ENCODE assay signal across 29 cellular contexts in the genomic region with DNA sequence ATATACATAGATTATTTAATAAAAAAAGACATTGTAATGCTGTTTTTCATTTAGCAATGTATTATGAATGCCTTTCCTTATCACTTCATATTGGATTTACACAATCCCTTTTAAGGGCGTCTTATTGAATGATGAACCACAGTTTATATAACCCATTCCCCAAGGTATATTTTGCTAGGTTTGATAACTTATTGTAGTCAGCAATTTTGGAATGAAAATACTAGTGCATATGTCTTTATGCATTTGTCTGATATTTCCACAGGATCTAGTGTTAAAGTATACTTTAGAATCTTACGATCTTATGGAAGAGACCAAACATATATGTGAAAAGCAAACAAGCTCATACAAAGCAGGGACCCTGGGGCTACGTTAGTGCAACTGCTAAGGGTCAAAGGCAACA.
"Had no signal": no experiment of that assay in that cellular context is flagged by ENCODE, and none has a peak within 500 bp of the region (broad histone marks: within the 10 kb centered on the region; RNA-seq: fewer than 3 reads in every experiment).

No MANE protein-coding gene starts in this region.

- H3K27ac Mint-ChIP-seq: stimulated activated effector memory CD8-positive, alpha-beta T cell treated with anti-CD3 and anti-CD28 coated beads, Interleukin-12 subunit alpha, Interleukin-12 subunit beta, amount 100 ng/mL, for 72 hours; stimulated activated memory B cell treated with anti-CD40 and anti-IgM and Interleukin-4, amounts not matched to agents 10 μg/mL and 1 μg/mL and 100 μg/mL, for 72 hours; stimulated activated naive B cell treated with anti-CD40 and anti-IgM and Interleukin-4, amounts not matched to agents 10 μg/mL and 1 μg/mL and 100 μg/mL, for 72 hours; stimulated activated naive CD8-positive, alpha-beta T cell treated with anti-CD3 and anti-CD28 coated beads, Interleukin-15, amount 100 ng/mL, for 72 hours; stimulated activated naive CD8-positive, alpha-beta T cell treated with anti-CD3 and anti-CD28 coated beads, Interleukin-15, Interleukin-2, amounts not matched to agents 100 ng/mL and 50 ng/mL, for 24 hours; type B pancreatic cell had no signal

- H3K36me3 Mint-ChIP-seq: stimulated activated effector memory CD8-positive, alpha-beta T cell treated with anti-CD3 and anti-CD28 coated beads, Interleukin-12 subunit alpha, Interleukin-12 subunit beta, amount 100 ng/mL, for 72 hours; stimulated activated memory B cell treated with anti-CD40 and anti-IgM and Interleukin-4, amounts not matched to agents 10 μg/mL and 1 μg/mL and 100 μg/mL, for 72 hours; stimulated activated naive B cell treated with anti-CD40 and anti-IgM and Interleukin-4, amounts not matched to agents 10 μg/mL and 1 μg/mL and 100 μg/mL, for 72 hours had no signal

- H3K27ac ChIP-seq: stomach, suprapubic skin, testis, thoracic aorta, thyroid gland, tibial artery, tibial nerve, transverse colon, upper lobe of left lung, upper lobe of right lung, uterus, vagina had no signal

- H3K4me1 Mint-ChIP-seq: stimulated activated effector memory CD8-positive, alpha-beta T cell treated with anti-CD3 and anti-CD28 coated beads, Interleukin-12 subunit alpha, Interleukin-12 subunit beta, amount 100 ng/mL, for 72 hours; stimulated activated memory B cell treated with anti-CD40 and anti-IgM and Interleukin-4, amounts not matched to agents 10 μg/mL and 1 μg/mL and 100 μg/mL, for 72 hours; stimulated activated naive B cell treated with anti-CD40 and anti-IgM and Interleukin-4, amounts not matched to agents 10 μg/mL and 1 μg/mL and 100 μg/mL, for 72 hours; stimulated activated naive CD8-positive, alpha-beta T cell treated with anti-CD3 and anti-CD28 coated beads, Interleukin-15, amount 100 ng/mL, for 72 hours had no signal

- H3K27me3 ChIP-seq: stomach, suprapubic skin, testis, thyroid gland, tibial artery, tibial nerve, transverse colon, upper lobe of left lung, upper lobe of right lung, uterus, vagina had no signal

- H3K4me3 Mint-ChIP-seq: stimulated activated effector memory CD8-positive, alpha-beta T cell treated with anti-CD3 and anti-CD28 coated beads, Interleukin-12 subunit alpha, Interleukin-12 subunit beta, amount 100 ng/mL, for 72 hours; stimulated activated memory B cell treated with anti-CD40 and anti-IgM and Interleukin-4, amounts not matched to agents 10 μg/mL and 1 μg/mL and 100 μg/mL, for 72 hours; stimulated activated naive B cell treated with anti-CD40 and anti-IgM and Interleukin-4, amounts not matched to agents 10 μg/mL and 1 μg/mL and 100 μg/mL, for 72 hours; stimulated activated naive CD8-positive, alpha-beta T cell treated with anti-CD3 and anti-CD28 coated beads, Interleukin-15, amount 100 ng/mL, for 72 hours; stimulated activated naive CD8-positive, alpha-beta T cell treated with anti-CD3 and anti-CD28 coated beads, Interleukin-15, Interleukin-2, amounts not matched to agents 100 ng/mL and 50 ng/mL, for 24 hours; type B pancreatic cell had no signal

- FAIRE-seq: urothelium cell line had no signal

- ATAC-seq: stimulated activated effector memory CD8-positive, alpha-beta T cell treated with anti-CD3 and anti-CD28 coated beads, Interleukin-12 subunit alpha, Interleukin-12 subunit beta, amount 100 ng/mL, for 72 hours; stimulated activated memory B cell treated with anti-CD40 and anti-IgM and Interleukin-4, amounts not matched to agents 10 μg/mL and 1 μg/mL and 100 μg/mL, for 72 hours; stimulated activated naive B cell treated with anti-CD40 and anti-IgM and Interleukin-4, amounts not matched to agents 10 μg/mL and 1 μg/mL and 100 μg/mL, for 72 hours; stimulated activated naive CD8-positive, alpha-beta T cell treated with anti-CD3 and anti-CD28 coated beads, Interleukin-15, amount 100 ng/mL, for 72 hours; stimulated activated naive CD8-positive, alpha-beta T cell treated with anti-CD3 and anti-CD28 coated beads, Interleukin-15, Interleukin-2, amounts not matched to agents 100 U/mL and 50 U/mL, for 24 hours; upper lobe of right lung had no signal

- H3K27me3 Mint-ChIP-seq: stimulated activated naive CD8-positive, alpha-beta T cell treated with anti-CD3 and anti-CD28 coated beads, Interleukin-15, amount 100 ng/mL, for 72 hours; stimulated activated naive CD8-positive, alpha-beta T cell treated with anti-CD3 and anti-CD28 coated beads, Interleukin-15, Interleukin-2, amounts not matched to agents 100 ng/mL and 50 ng/mL, for 24 hours had no signal

- H3K36me3 ChIP-seq: stomach, suprapubic skin, thoracic aorta, thyroid gland, tibial artery, tibial nerve, transverse colon, upper lobe of left lung, upper lobe of right lung, uterus, vagina had no signal

- H3K9me3 ChIP-seq: stomach, suprapubic skin, testis, thoracic aorta, thyroid gland, tibial artery, tibial nerve, transverse colon, upper lobe of left lung, upper lobe of right lung, uterus, vagina had no signal

- H3K4me1 ChIP-seq: stomach, suprapubic skin, testis, thyroid gland, tibial artery, tibial nerve, transverse colon, upper lobe of left lung, upper lobe of right lung, uterus, vagina had no signal

- H3K9me3 Mint-ChIP-seq: stimulated activated effector memory CD8-positive, alpha-beta T cell treated with anti-CD3 and anti-CD28 coated beads, Interleukin-12 subunit alpha, Interleukin-12 subunit beta, amount 100 ng/mL, for 72 hours; stimulated activated memory B cell treated with anti-CD40 and anti-IgM and Interleukin-4, amounts not matched to agents 10 μg/mL and 1 μg/mL and 100 μg/mL, for 72 hours; stimulated activated naive B cell treated with anti-CD40 and anti-IgM and Interleukin-4, amounts not matched to agents 10 μg/mL and 1 μg/mL and 100 μg/mL, for 72 hours; stimulated activated naive CD8-positive, alpha-beta T cell treated with anti-CD3 and anti-CD28 coated beads, Interleukin-15, amount 100 ng/mL, for 72 hours; type B pancreatic cell had no signal

- DNase-seq: stimulated activated CD4-positive, alpha-beta T cell treated with anti-CD3 and anti-CD28 coated beads, Interleukin-2, amount 100 ng/mL, for 48 hours; stimulated activated CD4-positive, alpha-beta T cell treated with anti-CD3 and anti-CD28 coated beads, Interleukin-4, amount 100 ng/mL, for 1 hour; stimulated activated CD4-positive, alpha-beta T cell treated with anti-CD3 and anti-CD28 coated beads, Interleukin-4, amount 100 ng/mL, for 24 hours; stimulated activated CD4-positive, alpha-beta T cell treated with anti-CD3 and anti-CD28 coated beads, Interleukin-4, amount 100 ng/mL, for 4 hours; stimulated activated CD8-positive, alpha-beta memory T cell treated with anti-CD3 and anti-CD28 coated beads, Interleukin-4, amount 100 ng/mL, for 48 hours; stimulated activated naive B cell treated with anti-CD40 and anti-IgM and Interleukin-4, amounts not matched to agents 10 μg/mL and 1 μg/mL and 100 μg/mL, for 72 hours; stimulated activated naive CD4-positive, alpha-beta T cell; stimulated activated naive CD4-positive, alpha-beta T cell treated with Interleukin-2 at 50 U/mL for 16 hours; stimulated activated naive CD8-positive, alpha-beta T cell treated with anti-CD3 and anti-CD28 coated beads, Interleukin-15, amount 100 ng/mL, for 72 hours; stimulated activated naive CD8-positive, alpha-beta T cell treated with anti-CD3 and anti-CD28 coated beads, Interleukin-15, Interleukin-2, amounts not matched to agents 100 U/mL and 50 U/mL, for 24 hours; stomach; substantia nigra; testis; thyroid gland; tibial artery; transverse colon; trophoblast cell; upper lobe of left lung; upper lobe of right lung; uterus had no signal

- H3K4me3 ChIP-seq: stomach, suprapubic skin, testis, thoracic aorta, thyroid gland, tibial artery, tibial nerve, transverse colon, upper lobe of left lung, upper lobe of right lung, uterus, vagina had no signal
